ENCODE assay signal across 7 cellular contexts in the genomic region with DNA sequence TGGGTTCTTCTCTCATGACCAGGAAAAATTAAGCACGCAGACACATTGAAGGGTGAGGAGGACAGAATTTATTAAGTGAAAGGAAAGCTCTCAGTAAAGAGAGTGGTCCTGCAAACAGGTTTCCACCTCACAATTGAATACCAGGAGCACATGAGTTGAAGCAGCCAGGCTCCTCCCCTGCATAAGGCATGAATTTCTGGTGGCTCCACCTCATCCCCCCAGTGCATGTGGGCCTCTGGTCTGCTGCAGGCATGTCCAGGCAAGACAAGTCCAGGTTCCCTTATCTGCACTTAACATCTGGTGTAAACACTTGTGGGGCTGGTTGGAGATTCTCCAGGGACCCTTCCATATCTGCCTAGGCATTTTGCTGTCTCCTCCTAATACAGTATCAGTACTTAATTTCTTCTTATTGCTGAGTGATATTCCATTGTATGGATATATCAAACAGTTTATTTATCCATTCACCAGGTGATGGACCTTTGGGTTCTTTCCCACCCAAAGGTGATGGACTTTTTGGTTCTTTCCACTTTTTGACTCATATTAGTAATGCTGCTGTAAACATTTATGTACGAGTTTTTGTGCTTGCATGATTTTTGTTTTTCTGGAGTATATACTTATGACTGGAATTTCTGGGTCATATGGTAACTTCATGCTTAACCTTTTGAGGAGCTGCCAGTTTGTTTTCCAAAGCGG.
DNase-seq lines count a peak whose midpoint lies in the region; TF ChIP-seq lines count a peak whose summit lies in the region.
"Not testable (repeated sequence)": the region's sequence is repeated elsewhere in the genome, so short reads cannot be mapped to it uniquely, and the experiment has no call there.

No MANE protein-coding gene starts in this region.

- H3K36me3 Mint-ChIP-seq in Caco-2 (ENCODE audit: insufficient read depth, unreplicated experiment), result not testable (repeated sequence)

- H3K9me3 ChIP-seq in Caco-2, result not testable (repeated sequence)

- not testable (repeated sequence) for H3K27ac Mint-ChIP-seq in Caco-2 (ENCODE audit: unreplicated experiment)

- not testable (repeated sequence) for H3K36me3 ChIP-seq in Caco-2 (ENCODE audit: control insufficient read depth, insufficient read depth, low read length); GM06990 (ENCODE audit: control insufficient read depth, insufficient read depth, low read length)

- not testable (repeated sequence) for H3K27me3 ChIP-seq in Caco-2 (replicated peaks; ENCODE audit: control insufficient read depth, insufficient read depth, low read length); GM06990 (replicated peaks; ENCODE audit: control insufficient read depth, insufficient read depth, low read length)

- peaks cover 11% of the 10 kb centered on the region; the same call in 1 of the 2 replicates for H3K4me1 ChIP-seq in Caco-2

- CTCF ChIA-PET in Caco-2 (lab: Charles Lee), result not testable (repeated sequence)

- not testable (repeated sequence) for H3K27me3 Mint-ChIP-seq in Caco-2 (ENCODE audit: insufficient read depth, unreplicated experiment)

- not testable (repeated sequence) for H3K9me3 Mint-ChIP-seq in Caco-2 (ENCODE audit: unreplicated experiment)

- H3K4me3 ChIP-seq in Caco-2 (ENCODE audit: low read depth, low read length); GM06990 (replicated peaks; ENCODE audit: low read depth, low read length); choroid plexus epithelial cell (ENCODE audit: low read depth, low read length); foreskin fibroblast (ENCODE audit: low read depth in 1 of 2, low read length in 2 of 2): not testable (repeated sequence)

- intact Hi-C loops in Caco-2 (cut with micrococcal nuclease; ENCODE audit: unreplicated experiment), result not testable (repeated sequence)

- POLR2A ChIA-PET in Caco-2 (lab: Charles Lee), result not testable (repeated sequence)

- not testable (repeated sequence) for BruUV-seq in Caco-2 (replicated peaks; lab: Mats Ljungman, UMichigan)

- H3K4me3 Mint-ChIP-seq in Caco-2 (ENCODE audit: unreplicated experiment), result not testable (repeated sequence)

- peak; percentile 51 to 67 for DNase-seq in Caco-2
- peak; percentile 13 for DNase-seq in GM06990 (ENCODE audit: extremely low read depth, insufficient read length)
- peak; percentile 1 for DNase-seq in HT1080 (ENCODE audit: low read depth)
- DNase-seq in NCI-H524 (lab: John Stamatoyannopoulos, UW), result peak; percentile 10 to 48
- peak; percentile 66 for DNase-seq in SK-N-DZ (ENCODE audit: low spot score)
- peak; percentile 4 for DNase-seq in choroid plexus epithelial cell (ENCODE audit: low read depth)
- DNase-seq in foreskin fibroblast, result peak; percentile 1 to 4

- peaks cover 26% of the 10 kb centered on the region for H3K4me1 Mint-ChIP-seq in Caco-2 (ENCODE audit: low read depth, unreplicated experiment)

- not testable (repeated sequence) for TF ChIP-seq CTCF in Caco-2 (IDR thresholded peaks at IDR 0.05; ENCODE audit: insufficient read depth in 1 of 2, low read depth in 1 of 2, low read length in 1 of 2, severe bottlenecking in 1 of 2, unreplicated experiment in 1 of 2); GM06990 (IDR thresholded peaks at IDR 0.05; ENCODE audit: insufficient read depth, low read length, poor library complexity, severe bottlenecking); choroid plexus epithelial cell (conservative IDR thresholded peaks at IDR 0.05; ENCODE audit: low read depth, low read length); foreskin fibroblast (IDR thresholded peaks at IDR 0.05; ENCODE audit: low read depth, low read length)

Comparison
In these comparisons a context has a peak if more than half of its experiments do, and no peak if none do; other contexts are left out.
1. DNase-seq: peak in every context shown above with its lines; median percentile 66 in SK-N-DZ; 59 in Caco-2; 29 in NCI-H524; 13 in GM06990; 4 in choroid plexus epithelial cell; 2 in foreskin fibroblast; 1 in HT1080.